In the genomic region with DNA sequence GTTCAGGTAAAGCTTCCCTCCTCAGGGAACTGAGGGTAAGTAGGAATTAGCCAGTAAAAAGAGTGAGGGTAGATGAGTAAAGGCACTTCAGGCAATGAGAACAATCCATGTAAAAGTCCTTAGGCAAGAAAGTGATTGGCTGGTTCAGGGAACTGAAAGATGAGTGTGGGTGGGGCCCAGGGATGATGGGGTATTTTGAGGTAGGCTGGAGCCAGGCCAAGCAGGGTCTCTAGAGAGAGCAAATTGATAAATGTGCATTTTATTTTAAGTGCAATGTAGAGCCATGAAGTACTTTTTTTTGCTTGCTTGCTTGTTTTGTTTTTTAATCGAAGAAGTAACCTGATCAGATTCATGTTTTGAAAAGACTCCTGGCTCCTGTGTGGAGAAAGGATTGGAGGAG, we compare ENCODE assay signal across 1 cellular context.
TF ChIP-seq lines count a peak whose summit lies in the region.

No MANE protein-coding gene starts in this region.

TF ChIP-seq in SK-N-SH, 30 proteins besides CTCF, POLR2A, EP300 and RAD21 (continued from another document):
- TF ChIP-seq, protein P1, sequence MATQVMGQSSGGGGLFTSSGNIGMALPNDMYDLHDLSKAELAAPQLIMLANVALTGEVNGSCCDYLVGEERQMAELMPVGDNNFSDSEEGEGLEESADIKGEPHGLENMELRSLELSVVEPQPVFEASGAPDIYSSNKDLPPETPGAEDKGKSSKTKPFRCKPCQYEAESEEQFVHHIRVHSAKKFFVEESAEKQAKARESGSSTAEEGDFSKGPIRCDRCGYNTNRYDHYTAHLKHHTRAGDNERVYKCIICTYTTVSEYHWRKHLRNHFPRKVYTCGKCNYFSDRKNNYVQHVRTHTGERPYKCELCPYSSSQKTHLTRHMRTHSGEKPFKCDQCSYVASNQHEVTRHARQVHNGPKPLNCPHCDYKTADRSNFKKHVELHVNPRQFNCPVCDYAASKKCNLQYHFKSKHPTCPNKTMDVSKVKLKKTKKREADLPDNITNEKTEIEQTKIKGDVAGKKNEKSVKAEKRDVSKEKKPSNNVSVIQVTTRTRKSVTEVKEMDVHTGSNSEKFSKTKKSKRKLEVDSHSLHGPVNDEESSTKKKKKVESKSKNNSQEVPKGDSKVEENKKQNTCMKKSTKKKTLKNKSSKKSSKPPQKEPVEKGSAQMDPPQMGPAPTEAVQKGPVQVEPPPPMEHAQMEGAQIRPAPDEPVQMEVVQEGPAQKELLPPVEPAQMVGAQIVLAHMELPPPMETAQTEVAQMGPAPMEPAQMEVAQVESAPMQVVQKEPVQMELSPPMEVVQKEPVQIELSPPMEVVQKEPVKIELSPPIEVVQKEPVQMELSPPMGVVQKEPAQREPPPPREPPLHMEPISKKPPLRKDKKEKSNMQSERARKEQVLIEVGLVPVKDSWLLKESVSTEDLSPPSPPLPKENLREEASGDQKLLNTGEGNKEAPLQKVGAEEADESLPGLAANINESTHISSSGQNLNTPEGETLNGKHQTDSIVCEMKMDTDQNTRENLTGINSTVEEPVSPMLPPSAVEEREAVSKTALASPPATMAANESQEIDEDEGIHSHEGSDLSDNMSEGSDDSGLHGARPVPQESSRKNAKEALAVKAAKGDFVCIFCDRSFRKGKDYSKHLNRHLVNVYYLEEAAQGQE (IDR thresholded peaks at IDR 0.05; ENCODE audit: low read depth, low read length) = no peak
- no peak for TF ChIP-seq GATA2 (CRISPR knock-in tag; IDR thresholded peaks at IDR 0.05)
- TF ChIP-seq SMC3 (IDR thresholded peaks at IDR 0.05; ENCODE audit: low read depth, low read length) = no peak
- TF ChIP-seq, protein P2, sequence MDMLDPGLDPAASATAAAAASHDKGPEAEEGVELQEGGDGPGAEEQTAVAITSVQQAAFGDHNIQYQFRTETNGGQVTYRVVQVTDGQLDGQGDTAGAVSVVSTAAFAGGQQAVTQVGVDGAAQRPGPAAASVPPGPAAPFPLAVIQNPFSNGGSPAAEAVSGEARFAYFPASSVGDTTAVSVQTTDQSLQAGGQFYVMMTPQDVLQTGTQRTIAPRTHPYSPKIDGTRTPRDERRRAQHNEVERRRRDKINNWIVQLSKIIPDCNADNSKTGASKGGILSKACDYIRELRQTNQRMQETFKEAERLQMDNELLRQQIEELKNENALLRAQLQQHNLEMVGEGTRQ (IDR thresholded peaks at IDR 0.05; ENCODE audit: borderline replicate concordance, low read depth, low read length) = no peak
- no peak for TF ChIP-seq TCF12 (IDR thresholded peaks at IDR 0.05)
- no peak for TF ChIP-seq CHD2 (IDR thresholded peaks at IDR 0.05; ENCODE audit: low read length, partially characterized antibody)
- no peak for TF ChIP-seq TEAD4 (IDR thresholded peaks at IDR 0.05; ENCODE audit: borderline replicate concordance, insufficient read depth)
- no peak for TF ChIP-seq ELF1 (IDR thresholded peaks at IDR 0.05)
- no peak for TF ChIP-seq TAF1 (IDR thresholded peaks at IDR 0.05; ENCODE audit: borderline replicate concordance, low read depth, low read length)
- TF ChIP-seq MEF2A (IDR thresholded peaks at IDR 0.05; ENCODE audit: borderline replicate concordance, low read depth) = no peak
- no peak for TF ChIP-seq POLR2AphosphoS5 (IDR thresholded peaks at IDR 0.05; ENCODE audit: low read depth, low read length)
- no peak for TF ChIP-seq RCOR1 (IDR thresholded peaks at IDR 0.05; ENCODE audit: low read length)
- no peak for TF ChIP-seq NRF1 (IDR thresholded peaks at IDR 0.05; ENCODE audit: low read depth, low read length)
- no peak for TF ChIP-seq FOSL2 (IDR thresholded peaks at IDR 0.05; ENCODE audit: borderline replicate concordance, low read depth)
- TF ChIP-seq, protein P3, sequence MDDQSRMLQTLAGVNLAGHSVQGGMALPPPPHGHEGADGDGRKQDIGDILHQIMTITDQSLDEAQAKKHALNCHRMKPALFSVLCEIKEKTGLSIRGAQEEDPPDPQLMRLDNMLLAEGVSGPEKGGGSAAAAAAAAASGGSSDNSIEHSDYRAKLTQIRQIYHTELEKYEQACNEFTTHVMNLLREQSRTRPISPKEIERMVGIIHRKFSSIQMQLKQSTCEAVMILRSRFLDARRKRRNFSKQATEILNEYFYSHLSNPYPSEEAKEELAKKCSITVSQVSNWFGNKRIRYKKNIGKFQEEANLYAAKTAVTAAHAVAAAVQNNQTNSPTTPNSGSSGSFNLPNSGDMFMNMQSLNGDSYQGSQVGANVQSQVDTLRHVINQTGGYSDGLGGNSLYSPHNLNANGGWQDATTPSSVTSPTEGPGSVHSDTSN (IDR thresholded peaks at IDR 0.05) = no peak
- TF ChIP-seq RXRA (IDR thresholded peaks at IDR 0.05; ENCODE audit: borderline replicate concordance, low read depth) = no peak
TF ChIP-seq in SK-N-SH: peak in this region for 0.
